In genomic region chr1:207933205-207933800, GRCh38 we compare ENCODE assay signal across 30 cellular contexts. TPM values are rescaled to one million over a fixed set of nuclear protein-coding genes. Genes with fewer than 3 reads are reported as not detected.
"Had no signal": no experiment of that assay in that cellular context is flagged by ENCODE, and none has a peak within 500 bp of the region (broad histone marks: within the 10 kb centered on the region; RNA-seq: fewer than 3 reads in every experiment).

No MANE protein-coding gene starts in this region.

- H3K4me1 ChIP-seq: esophagus muscularis mucosa, pancreas, testis had no signal

- H3K27ac ChIP-seq: dorsolateral prefrontal cortex, esophagus muscularis mucosa, neutrophil, pancreas, testis, tibial artery had no signal

- H3K27ac Mint-ChIP-seq: memory B cell; mesothelial cell of epicardium; naive B cell; natural killer cell treated with Interleukin-12 subunit alpha and Interleukin-12 subunit beta and Interleukin-15 and Interleukin-18, amount 100 ng/mL, for 72 hours; stimulated activated effector memory CD8-positive, alpha-beta T cell treated with anti-CD3 and anti-CD28 coated beads, Interleukin-12 subunit alpha, Interleukin-12 subunit beta, amount 100 ng/mL, for 72 hours; type B pancreatic cell had no signal

- H3K4me2 ChIP-seq: smooth muscle cell had no signal

- H3K4me1 Mint-ChIP-seq: memory B cell; mesothelial cell of epicardium; naive B cell; neural crest cell; stimulated activated effector memory CD8-positive, alpha-beta T cell treated with anti-CD3 and anti-CD28 coated beads, Interleukin-12 subunit alpha, Interleukin-12 subunit beta, amount 100 ng/mL, for 72 hours had no signal

- ATAC-seq: left lobe of liver; mucosa of descending colon; natural killer cell treated with Interleukin-12 subunit alpha and Interleukin-12 subunit beta and Interleukin-15 and Interleukin-18, amount 100 ng/mL, for 72 hours; pancreas; sciatic nerve; stimulated activated effector memory CD8-positive, alpha-beta T cell treated with anti-CD3 and anti-CD28 coated beads, Interleukin-12 subunit alpha, Interleukin-12 subunit beta, amount 100 ng/mL, for 72 hours; stimulated activated naive CD8-positive, alpha-beta T cell treated with anti-CD3 and anti-CD28 coated beads, Interleukin-15, Interleukin-2, amounts not matched to agents 100 U/mL and 50 U/mL, for 24 hours had no signal

- DNase-seq: cerebellar nuclear complex; dorsolateral prefrontal cortex; effector CD4-positive, alpha-beta T cell; head of caudate nucleus; mucosa of descending colon; naive B cell; pancreas; retina; stimulated activated CD4-positive, alpha-beta T cell treated with anti-CD3 and anti-CD28 coated beads, Interleukin-12 subunit alpha, Interleukin-12 subunit beta, amount 100 ng/mL, for 4 hours; stimulated activated CD4-positive, alpha-beta T cell treated with anti-CD3 and anti-CD28 coated beads, Interleukin-1b, Interleukin-23, amount 100 ng/mL, for 48 hours; stimulated activated CD4-positive, alpha-beta T cell treated with anti-CD3 and anti-CD28 coated beads, Interleukin-4, amount 100 ng/mL, for 1 hour; stimulated activated naive CD8-positive, alpha-beta T cell treated with anti-CD3 and anti-CD28 coated beads, Interleukin-15, Interleukin-2, amounts not matched to agents 100 U/mL and 50 U/mL, for 24 hours; substantia nigra; testis; tibial artery had no signal

- H3K36me3 Mint-ChIP-seq: mesothelial cell of epicardium; natural killer cell treated with Interleukin-12 subunit alpha and Interleukin-12 subunit beta and Interleukin-15 and Interleukin-18, amount 100 ng/mL, for 72 hours; stimulated activated effector memory CD8-positive, alpha-beta T cell treated with anti-CD3 and anti-CD28 coated beads, Interleukin-12 subunit alpha, Interleukin-12 subunit beta, amount 100 ng/mL, for 72 hours; type B pancreatic cell had no signal

- H3K4me3 ChIP-seq: dorsolateral prefrontal cortex, esophagus muscularis mucosa, lung, mucosa of descending colon, pancreas, smooth muscle cell, testis, tibial artery had no signal

- H3K27me3 ChIP-seq: dorsolateral prefrontal cortex, esophagus muscularis mucosa, neutrophil, pancreas, testis, tibial artery had no signal

- H3K9me3 Mint-ChIP-seq: natural killer cell treated with Interleukin-12 subunit alpha and Interleukin-12 subunit beta and Interleukin-15 and Interleukin-18, amount 100 ng/mL, for 72 hours; stimulated activated effector memory CD8-positive, alpha-beta T cell treated with anti-CD3 and anti-CD28 coated beads, Interleukin-12 subunit alpha, Interleukin-12 subunit beta, amount 100 ng/mL, for 72 hours had no signal

- H3K36me3 ChIP-seq: esophagus muscularis mucosa, neutrophil, pancreas, tibial artery had no signal

- H3K9me3 ChIP-seq: esophagus muscularis mucosa, mucosa of descending colon, neutrophil, pancreas, testis, tibial artery had no signal

- H3K4me3 Mint-ChIP-seq: memory B cell; mesothelial cell of epicardium; natural killer cell treated with Interleukin-12 subunit alpha and Interleukin-12 subunit beta and Interleukin-15 and Interleukin-18, amount 100 ng/mL, for 72 hours; neural crest cell; stimulated activated effector memory CD8-positive, alpha-beta T cell treated with anti-CD3 and anti-CD28 coated beads, Interleukin-12 subunit alpha, Interleukin-12 subunit beta, amount 100 ng/mL, for 72 hours; type B pancreatic cell had no signal

- FAIRE-seq: frontal cortex, keratinocyte, pancreas had no signal

RNA-seq across cellular contexts. Expression of gene CD34, which starts 22.4 kb away (rescaled TPM):
- total RNA-seq: epithelial cell of proximal tubule; natural killer cell treated with Interleukin-12 subunit alpha and Interleukin-12 subunit beta and Interleukin-15 and Interleukin-18, amount 100 ng/mL, for 72 hours; smooth muscle cell had no signal
- polyA plus RNA-seq: smooth muscle cell had no signal
